ENCODE assay signal across 8 cellular contexts in the genomic region with DNA sequence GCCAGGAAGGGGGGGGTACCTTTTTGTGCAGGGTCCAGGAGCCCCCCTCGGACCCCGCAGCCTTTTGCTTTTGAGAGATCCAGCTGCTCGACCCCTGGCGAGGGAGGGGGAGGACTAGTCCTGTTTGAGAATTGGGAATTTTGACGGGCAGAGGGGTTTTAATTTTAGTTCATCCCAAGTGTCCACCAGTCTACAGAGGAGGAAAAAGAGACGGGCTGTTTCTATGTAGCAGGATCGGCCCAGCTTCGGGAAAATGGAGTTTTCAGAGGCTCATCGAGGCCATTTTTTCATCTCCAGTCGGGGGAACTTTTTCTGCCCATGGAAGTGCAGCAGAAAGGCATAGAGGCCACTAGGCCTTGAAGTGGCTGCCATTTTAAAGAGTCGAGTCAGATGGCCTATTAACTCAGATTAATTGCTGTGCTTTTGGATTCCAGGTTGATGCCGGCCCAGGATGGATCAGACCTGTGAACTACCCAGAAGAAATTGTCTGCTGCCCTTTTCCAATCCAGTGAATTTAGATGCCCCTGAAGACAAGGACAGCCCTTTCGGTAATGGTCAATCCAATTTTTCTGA. TPM values are rescaled to one million over a fixed set of nuclear protein-coding genes. Genes with fewer than 3 reads are reported as not detected.
DNase-seq lines count a peak whose midpoint lies in the region; ATAC-seq and TF ChIP-seq lines count a peak whose summit lies in the region.

No MANE protein-coding gene starts in this region.

- H3K9me3 ChIP-seq in BLaER1 (no peaks in the 10 kb centered on the region), mucosa of rectum (ENCODE audit: control insufficient read depth in 2 of 2, low read length in 2 of 2) (no peaks in the 10 kb centered on the region)

- H3K4me3 ChIP-seq in BLaER1 (peak overlapping the region; percentile 83), KMS-11 (IDR thresholded peaks at IDR 0.05; ENCODE audit: insufficient read depth, low read depth, low read length) (no peak overlapping the region), brain microvascular endothelial cell (ENCODE audit: low read depth, low read length) (peak overlapping the region; percentile 66), mucosa of rectum (ENCODE audit: low read length in 2 of 2) (peak overlapping the region; percentile 73 to 76)

- H2AFZ ChIP-seq in KMS-11 (ENCODE audit: low read depth): peak overlapping the region; percentile 67

- H4K20me1 ChIP-seq in BLaER1 (peaks cover 23% of the 10 kb centered on the region), KMS-11 (ENCODE audit: insufficient read depth) (no peaks in the 10 kb centered on the region)

- in situ Hi-C loops in brain microvascular endothelial cell (cut with HindIII; ENCODE audit: low pct_ligation_motif_present, low sequenced_read_pairs): no loop called here

- H3K4me2 ChIP-seq in BLaER1: peak overlapping the region; percentile 99
- peak overlapping the region; percentile 91 for H3K4me2 ChIP-seq in KMS-11

- H3K27me3 ChIP-seq in BLaER1 (no peaks in the 10 kb centered on the region), KMS-11 (ENCODE audit: insufficient read depth, low read depth) (no peaks in the 10 kb centered on the region), brain microvascular endothelial cell (replicated peaks) (no peaks in the 10 kb centered on the region), mucosa of rectum (ENCODE audit: control insufficient read depth in 2 of 2, insufficient read depth in 2 of 2, low read length in 2 of 2) (no peaks in the 10 kb centered on the region)

- ATAC-seq in HG02798 (IDR thresholded peaks at IDR 0.05; ENCODE audit: poor library complexity, unreplicated experiment): no peak

- H3K4me1 ChIP-seq in BLaER1 (peaks cover 50% of the 10 kb centered on the region), KMS-11 (ENCODE audit: low read depth, poor library complexity, severe bottlenecking) (peaks cover 26% of the 10 kb centered on the region), mucosa of rectum (ENCODE audit: control insufficient read depth in 2 of 2, insufficient read depth in 2 of 2, low read length in 2 of 2) (peaks cover 15 to 25% of the 10 kb centered on the region in 2 donors)

- H3K27ac ChIP-seq in BLaER1 (peak overlapping the region; percentile 95), KMS-11 (peak overlapping the region; percentile 48), brain microvascular endothelial cell (peak overlapping the region; percentile 66), mucosa of rectum (ENCODE audit: low read depth in 2 of 2, low read length in 2 of 2) (peak overlapping the region; percentile 75 to 85)

- TF ChIP-seq CTCF in KMS-11 (conservative IDR thresholded peaks at IDR 0.05; ENCODE audit: low read depth, low read length): no peak
- TF ChIP-seq CTCF in brain microvascular endothelial cell (IDR thresholded peaks at IDR 0.05; ENCODE audit: low read depth, low read length, missing control alignments): no peak

- peak overlapping the region; percentile 93 for H3K9ac ChIP-seq in BLaER1
- H3K9ac ChIP-seq in KMS-11: peak overlapping the region; percentile 92
- H3K9ac ChIP-seq in mucosa of rectum (ENCODE audit: low read depth in 1 of 2, low read length in 2 of 2): peak overlapping the region; percentile 80 to 89

- H3K36me3 ChIP-seq in BLaER1 (peaks cover 43% of the 10 kb centered on the region), KMS-11 (ENCODE audit: insufficient read depth) (no peaks in the 10 kb centered on the region), brain microvascular endothelial cell (replicated peaks) (peaks cover 9% of the 10 kb centered on the region), mucosa of rectum (ENCODE audit: control insufficient read depth in 2 of 2, insufficient read depth in 2 of 2, low read length in 2 of 2) (peaks cover 2 to 3% of the 10 kb centered on the region in 2 donors)

- H3K79me2 ChIP-seq in KMS-11 (ENCODE audit: insufficient read depth, low read depth): peaks cover 19% of the 10 kb centered on the region; the same call in 1 of the 2 replicates

- DNase-seq in brain microvascular endothelial cell: no peak
- no peak for DNase-seq in SK-N-DZ (ENCODE audit: low spot score)
- no peak for DNase-seq in C1 segment of cervical spinal cord (lab: John Stamatoyannopoulos, UW)
- DNase-seq in inferior parietal cortex (ENCODE audit: extremely low spot score): no peak

RNA-seq across cellular contexts. Expression of a gene that starts 1.2 kb away (rescaled TPM):
- 0.19 and 0.31 TPM in 2 replicates for polyA plus RNA-seq in SK-N-DZ (2014; cell fraction: cytosol; rRNA removed)
- polyA plus RNA-seq in SK-N-DZ (2014; cell fraction: nucleus; rRNA removed): 0.20 and 0.31 TPM in 2 replicates

RNA-seq across cellular contexts. Expression of a gene that starts 48.0 kb away (rescaled TPM):
- 1.4 and 2.1 TPM in 2 replicates for polyA plus RNA-seq in SK-N-DZ (2014; cell fraction: cytosol; rRNA removed)
- 1.8 and 2.0 TPM in 2 replicates for polyA plus RNA-seq in SK-N-DZ (2014; cell fraction: nucleus; rRNA removed)
